Comparison of ENCODE assay signal across 7 cellular contexts in genomic region chr19:3369337-3370213, GRCh38.
DNase-seq lines count a peak whose midpoint lies in the region; ATAC-seq, FAIRE-seq and TF ChIP-seq lines count a peak whose summit lies in the region.

No MANE protein-coding gene starts in this region.

- H3K4me3 ChIP-seq in fibroblast of mammary gland (ENCODE audit: control insufficient read depth, low read depth, low read length) (peak overlapping the region; percentile 82), neuron (ENCODE audit: low read length) (no peak overlapping the region)

- H3K27me3 ChIP-seq in neuron (ENCODE audit: insufficient read depth, low read length), result peaks cover 79% of the 10 kb centered on the region

- H3K27ac ChIP-seq in RWPE1, result peak overlapping the region; percentile 97

- DNase-seq in GM13976 (ENCODE audit: low spot score) (peak; percentile 76), RWPE1 (ENCODE audit: low spot score) (no peak), fibroblast of mammary gland (ENCODE audit: low read depth) (peak; percentile 76), DMS53 treated with DMSO at 0.1 percent for 48 hours (lab: John Stamatoyannopoulos, UW; ENCODE audit: unreplicated experiment) (no peak), HTR-8/SVneo (ENCODE audit: insufficient read length, low spot score) (no peak)

- FAIRE-seq in HTR-8/SVneo (lab: Jason Lieb, UNC), result no peak

- ATAC-seq in HG02884 (IDR thresholded peaks at IDR 0.05; ENCODE audit: unreplicated experiment), result no peak

- peaks cover 15% of the 10 kb centered on the region for H3K4me1 ChIP-seq in neuron (ENCODE audit: insufficient read depth, low read length)

- H2AFZ ChIP-seq in neuron (ENCODE audit: low read depth, low read length), result peak overlapping the region; percentile 18

- TF ChIP-seq CTCF in GM13976 (IDR thresholded peaks at IDR 0.05; ENCODE audit: borderline replicate concordance, control extremely low read depth, extremely low read depth, insufficient read depth, missing control alignments) (no peak), RWPE1 (conservative IDR thresholded peaks at IDR 0.05; ENCODE audit: low read depth) (no peak), fibroblast of mammary gland (conservative IDR thresholded peaks at IDR 0.05; ENCODE audit: control insufficient read depth, insufficient read depth, low read depth, low read length) (no peak)

- CTCF ChIA-PET in RWPE1 (lab: Yijun Ruan, JAX), result no interaction called here

- no peaks in the 10 kb centered on the region for H3K36me3 ChIP-seq in neuron (ENCODE audit: insufficient read depth, low read length)

- POLR2A ChIA-PET in RWPE1 (lab: Yijun Ruan, JAX; ENCODE audit: low non-redundant PET), result no interaction called here

- in situ Hi-C loops in GM13976 (cut with MboI; ENCODE audit: low sequenced_read_pairs, unreplicated experiment), result no loop called here

- H3K9me3 ChIP-seq in neuron (ENCODE audit: low read length), result no peaks in the 10 kb centered on the region

Comparison
In these comparisons a context has a peak if more than half of its experiments do, and no peak if none do; other contexts are left out.
1. DNase-seq: peak in GM13976 (single experiment) and fibroblast of mammary gland (single experiment); none in RWPE1 (single experiment), DMS53 treated with DMSO at 0.1 percent for 48 hours (single experiment) and HTR-8/SVneo (single experiment).